ENCODE assay signal across 13 cellular contexts in genomic region chr15:41691471-41691870, GRCh38. TPM values are rescaled to one million over a fixed set of nuclear protein-coding genes. Genes with fewer than 3 reads are reported as not detected.
DNase-seq lines count a peak whose midpoint lies in the region; ATAC-seq, FAIRE-seq and TF ChIP-seq lines count a peak whose summit lies in the region.
"Had no signal": no experiment of that assay in that cellular context is flagged by ENCODE, and none has a peak within 500 bp of the region (broad histone marks: within the 10 kb centered on the region; RNA-seq: fewer than 3 reads in every experiment).

No MANE protein-coding gene starts in this region.

- no peak for DNase-seq in activated CD8-positive, alpha-beta memory T cell treated with anti-CD3 and anti-CD28 coated beads, Interleukin-2, amount 10 ng/mL, durations not matched to agents 7 days and 5 days
- no peak for DNase-seq in activated CD8-positive, alpha-beta memory T cell treated with anti-CD3 and anti-CD28 coated beads for 24 hours
- DNase-seq in choroid plexus epithelial cell (ENCODE audit: low read depth), result peak; percentile 35
- DNase-seq in progenitor cell of endocrine pancreas (ENCODE audit: low spot score, unreplicated experiment), result no peak
- no peak for DNase-seq in AG08396 (ENCODE audit: low spot score)
- DNase-seq in D721Med (ENCODE audit: insufficient read length, low spot score), result no peak
- DNase-seq in stimulated activated CD4-positive, alpha-beta T cell treated with anti-CD3 and anti-CD28 coated beads, Interleukin-4, amount 100 ng/mL, for 24 hours, result no peak
- DNase-seq: ACHN, kidney, NCI-H2227 treated with DMSO at 0.1 percent for 48 hours, occipital lobe had no signal

- TF ChIP-seq CTCF in choroid plexus epithelial cell (conservative IDR thresholded peaks at IDR 0.05; ENCODE audit: low read depth, low read length) (no peak), progenitor cell of endocrine pancreas (IDR thresholded peaks at IDR 0.05; ENCODE audit: unreplicated experiment) (no peak), D721Med (IDR thresholded peaks at IDR 0.05; ENCODE audit: insufficient read depth, missing control alignments) (no peak)

- no peak for FAIRE-seq in D721Med (lab: Jason Lieb, UNC)
- FAIRE-seq: G401.6, kidney had no signal

- CTCF ChIA-PET in activated CD8-positive, alpha-beta memory T cell treated with anti-CD3 and anti-CD28 coated beads, Interleukin-2, amount 10 ng/mL, durations not matched to agents 7 days and 5 days (lab: Charles Lee), result interaction anchor here (1.1 kb wide), 1 partner anchor 15 kb away, joined by 4 read pairs; no protein-coding TSS in a partner anchor

- no peaks in the 10 kb centered on the region for H3K9me3 Mint-ChIP-seq in activated CD8-positive, alpha-beta memory T cell treated with anti-CD3 and anti-CD28 coated beads, Interleukin-2, amount 10 ng/mL, durations not matched to agents 7 days and 5 days (ENCODE audit: low read depth)
- no peaks in the 10 kb centered on the region for H3K9me3 Mint-ChIP-seq in T-helper 1 cell treated with Interleukin-12 subunit alpha and Interleukin-12 subunit beta and Interleukin-4 antibody, amounts not matched to agents 30 μg/mL and 1 μg/mL, for 36 hours
- H3K9me3 Mint-ChIP-seq in progenitor cell of endocrine pancreas (ENCODE audit: low read depth), result no peaks in the 10 kb centered on the region

- H3K4me3 Mint-ChIP-seq in activated CD8-positive, alpha-beta memory T cell treated with anti-CD3 and anti-CD28 coated beads, Interleukin-2, amount 10 ng/mL, durations not matched to agents 7 days and 5 days, result peak overlapping the region; percentile 4
- H3K4me3 Mint-ChIP-seq in T-helper 1 cell treated with Interleukin-12 subunit alpha and Interleukin-12 subunit beta and Interleukin-4 antibody, amounts not matched to agents 30 μg/mL and 1 μg/mL, for 36 hours, result peak overlapping the region; percentile 45
- no peak overlapping the region for H3K4me3 Mint-ChIP-seq in progenitor cell of endocrine pancreas (ENCODE audit: low read depth)

- peak; percentile 39 for ATAC-seq in activated CD8-positive, alpha-beta memory T cell treated with anti-CD3 and anti-CD28 coated beads, Interleukin-2, amount 10 ng/mL, durations not matched to agents 7 days and 5 days

- H3K27me3 Mint-ChIP-seq in activated CD8-positive, alpha-beta memory T cell treated with anti-CD3 and anti-CD28 coated beads, Interleukin-2, amount 10 ng/mL, durations not matched to agents 7 days and 5 days, result no peaks in the 10 kb centered on the region
- no peaks in the 10 kb centered on the region for H3K27me3 Mint-ChIP-seq in T-helper 1 cell treated with Interleukin-12 subunit alpha and Interleukin-12 subunit beta and Interleukin-4 antibody, amounts not matched to agents 30 μg/mL and 1 μg/mL, for 36 hours (ENCODE audit: low read depth)
- H3K27me3 Mint-ChIP-seq in progenitor cell of endocrine pancreas, result no peaks in the 10 kb centered on the region

- peaks cover 42% of the 10 kb centered on the region for H3K4me1 Mint-ChIP-seq in activated CD8-positive, alpha-beta memory T cell treated with anti-CD3 and anti-CD28 coated beads, Interleukin-2, amount 10 ng/mL, durations not matched to agents 7 days and 5 days
- H3K4me1 Mint-ChIP-seq in T-helper 1 cell treated with Interleukin-12 subunit alpha and Interleukin-12 subunit beta and Interleukin-4 antibody, amounts not matched to agents 30 μg/mL and 1 μg/mL, for 36 hours (ENCODE audit: low read depth), result peaks cover 36% of the 10 kb centered on the region
- H3K4me1 Mint-ChIP-seq in progenitor cell of endocrine pancreas (ENCODE audit: low read depth), result peaks cover 24% of the 10 kb centered on the region

- H3K36me3 Mint-ChIP-seq in activated CD8-positive, alpha-beta memory T cell treated with anti-CD3 and anti-CD28 coated beads, Interleukin-2, amount 10 ng/mL, durations not matched to agents 7 days and 5 days, result no peaks in the 10 kb centered on the region
- peaks cover 3% of the 10 kb centered on the region for H3K36me3 Mint-ChIP-seq in T-helper 1 cell treated with Interleukin-12 subunit alpha and Interleukin-12 subunit beta and Interleukin-4 antibody, amounts not matched to agents 30 μg/mL and 1 μg/mL, for 36 hours (ENCODE audit: low read depth)
- no peaks in the 10 kb centered on the region for H3K36me3 Mint-ChIP-seq in progenitor cell of endocrine pancreas (ENCODE audit: insufficient read depth)

- H3K27ac Mint-ChIP-seq in activated CD8-positive, alpha-beta memory T cell treated with anti-CD3 and anti-CD28 coated beads, Interleukin-2, amount 10 ng/mL, durations not matched to agents 7 days and 5 days, result peak overlapping the region; percentile 42
- H3K27ac Mint-ChIP-seq in T-helper 1 cell treated with Interleukin-12 subunit alpha and Interleukin-12 subunit beta and Interleukin-4 antibody, amounts not matched to agents 30 μg/mL and 1 μg/mL, for 36 hours, result peak overlapping the region; percentile 66
- peak overlapping the region; percentile 18 for H3K27ac Mint-ChIP-seq in progenitor cell of endocrine pancreas

- no peak overlapping the region for H3K4me3 ChIP-seq in choroid plexus epithelial cell (ENCODE audit: low read depth, low read length)

RNA-seq across cellular contexts. Expression of gene MGA, which starts 31.3 kb away (rescaled TPM):
- total RNA-seq in activated CD8-positive, alpha-beta memory T cell treated with anti-CD3 and anti-CD28 coated beads, Interleukin-2, amount 10 ng/mL, durations not matched to agents 7 days and 5 days, result 10 to 100 TPM; 33.5 to 37.5 TPM
- 64.0 and 71.2 TPM in 2 replicates for total RNA-seq in progenitor cell of endocrine pancreas
